ENCODE assay signal across 13 cellular contexts in the genomic region with DNA sequence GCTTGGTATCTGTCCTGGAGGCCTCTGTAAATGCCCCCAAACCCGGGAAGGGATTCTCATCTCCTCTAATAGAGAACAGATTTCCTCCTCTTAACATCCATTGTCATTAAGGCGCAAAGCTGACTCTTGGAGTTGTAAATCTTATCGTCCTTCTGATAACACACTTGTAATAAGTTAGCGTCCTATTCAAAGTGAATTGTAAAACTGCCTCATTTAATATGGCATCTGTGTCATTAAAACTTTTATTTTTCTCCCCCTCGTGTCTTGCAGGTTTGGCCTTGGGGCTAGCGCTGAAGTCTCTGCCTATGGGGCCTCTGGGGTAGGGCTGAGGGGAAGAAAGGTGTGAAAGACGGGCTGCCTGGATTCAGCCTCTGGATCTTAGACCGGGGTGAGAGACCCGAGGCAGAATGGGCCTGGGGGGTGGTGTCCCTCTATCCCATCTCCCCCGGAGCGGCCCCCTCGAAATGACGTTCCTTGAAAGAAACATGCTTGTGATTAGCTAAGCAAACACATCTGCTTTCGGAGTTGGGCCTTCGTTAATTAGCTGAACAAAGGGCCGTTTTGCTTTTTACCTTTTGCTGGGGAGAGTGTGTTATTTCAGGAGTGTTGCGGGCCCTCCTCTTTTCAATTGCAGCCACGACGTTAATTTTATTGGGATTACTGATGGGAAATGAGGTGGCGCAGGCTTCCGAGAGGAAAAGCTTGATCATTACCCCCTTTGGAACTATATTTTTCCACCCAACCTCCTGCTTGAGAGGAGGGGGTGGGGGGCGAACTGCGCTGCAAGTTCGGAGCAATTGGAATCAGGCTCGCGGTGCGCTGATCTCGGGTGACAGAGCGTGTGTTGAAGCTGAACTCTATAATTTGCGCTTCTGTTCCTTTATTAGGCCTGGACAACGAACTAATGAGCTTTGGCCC. TPM values are rescaled to one million over a fixed set of nuclear protein-coding genes. Genes with fewer than 3 reads are reported as not detected.
A peak's percentile ranks its signal among the peaks of the same experiment; 100 is the strongest.
DNase-seq lines count a peak whose midpoint lies in the region; ATAC-seq, FAIRE-seq and TF ChIP-seq lines count a peak whose summit lies in the region.
"Had no signal": no experiment of that assay in that cellular context is flagged by ENCODE, and none has a peak within 500 bp of the region (broad histone marks: within the 10 kb centered on the region; RNA-seq: fewer than 3 reads in every experiment).

No MANE protein-coding gene starts in this region.

- peaks cover 8% of the 10 kb centered on the region for H3K27me3 Mint-ChIP-seq in HFFc6 (ENCODE audit: insufficient read depth)

- WGBS in small intestine, 3 donors = 5 to 25% (median 17%) methylated on average over 31 of the region's 31 CpGs

- no peak for TF ChIP-seq POLR2A in GM12892 (IDR thresholded peaks at IDR 0.05; ENCODE audit: low read depth, low read length)

- no peaks in the 10 kb centered on the region for H3K36me3 ChIP-seq in small intestine (ENCODE audit: control insufficient read depth in 2 of 2, insufficient read depth in 2 of 2, low read length in 2 of 2)

- H3K36me3 Mint-ChIP-seq in HFFc6 (ENCODE audit: low read depth) = peaks cover 73% of the 10 kb centered on the region

- no peaks in the 10 kb centered on the region for H3K9me3 ChIP-seq in small intestine (ENCODE audit: control insufficient read depth, low read depth)

- FAIRE-seq in small intestine (lab: Jason Lieb, UNC) (no peak), GM12892 (lab: Jason Lieb, UNC) (no peak)
- FAIRE-seq: D721Med had no signal

- ATAC-seq in left lobe of liver (no peak), GM18498 (IDR thresholded peaks at IDR 0.05; ENCODE audit: unreplicated experiment) (no peak), HG03045 (IDR thresholded peaks at IDR 0.05; ENCODE audit: unreplicated experiment) (no peak)

- H3K27me3 ChIP-seq in small intestine (ENCODE audit: control insufficient read depth in 2 of 2, insufficient read depth in 2 of 2, low read length in 2 of 2) = peaks cover 0 to 8% of the 10 kb centered on the region in 2 donors

- H3K4me3 ChIP-seq in choroid plexus epithelial cell (ENCODE audit: low read depth, low read length) = peak overlapping the region; percentile 94
- peak overlapping the region in 1 of 2 donors; percentile 9 for H3K4me3 ChIP-seq in small intestine (ENCODE audit: low read depth in 1 of 2, low read length in 2 of 2)

- peak overlapping the region in 1 of 2 donors; percentile 68 for H3K27ac ChIP-seq in small intestine (ENCODE audit: low read depth in 1 of 2, low read length in 1 of 2)

- peak overlapping the region; percentile 95 for H3K27ac Mint-ChIP-seq in HFFc6

- peak overlapping the region; percentile 94; the same call in 1 of the 2 replicates for H3K4me3 Mint-ChIP-seq in HFFc6

- TF ChIP-seq CTCF in HFFc6 (IDR thresholded peaks at IDR 0.05) = no peak
- no peak for TF ChIP-seq CTCF in choroid plexus epithelial cell (conservative IDR thresholded peaks at IDR 0.05; ENCODE audit: low read depth, low read length)

- DNase-seq in HFFc6 (no peak), choroid plexus epithelial cell (ENCODE audit: low read depth) (peak; percentile 55), left lobe of liver (ENCODE audit: low spot score) (peak; percentile 41), small intestine (peak; percentile 59), NCI-H2107 treated with DMSO at 0.1 percent for 48 hours (lab: John Stamatoyannopoulos, UW; ENCODE audit: unreplicated experiment) (no peak), GM12892 (ENCODE audit: insufficient read length) (no peak)
- DNase-seq: activated gamma-delta T cell treated with Interleukin-2 at 50 U/mL for 16 hours, foreskin fibroblast, naive B cell, T1000 had no signal

- H3K4me1 Mint-ChIP-seq in HFFc6 (ENCODE audit: low read depth) = peaks cover 93% of the 10 kb centered on the region

- H3K4me1 ChIP-seq in small intestine (ENCODE audit: control insufficient read depth in 2 of 2, insufficient read depth in 1 of 2, low read depth in 1 of 2, low read length in 1 of 2) = peaks cover 6 to 8% of the 10 kb centered on the region in 2 donors

- no peaks in the 10 kb centered on the region for H3K9me3 Mint-ChIP-seq in HFFc6

RNA-seq across cellular contexts. Expression of gene NR2F2, which starts 12.4 kb away (rescaled TPM):
- total RNA-seq in HFFc6 (2021; fragmentation: NEBNext Ultra II Directional; extraction: Animal tissue kit (Norgen Biotek cat#: 25700)) = 100 to 1,000 TPM; 120 to 168 (median 142) TPM
- 37.0 TPM for total RNA-seq in left lobe of liver
- polyA plus RNA-seq in small intestine = 10 to 100 TPM in 1 of 3 donors, 1 to 10 TPM in 2; 3.6 to 26.3 (median 4.9) TPM
- 0.70 TPM for polyA plus RNA-seq in GM12892 (2012; ENCODE audit: missing spikeins)

Comparison
In these comparisons a context has a peak if more than half of its experiments do, and no peak if none do; other contexts are left out.
1. DNase-seq: peak in choroid plexus epithelial cell (single experiment), left lobe of liver (single experiment) and small intestine (single experiment); none in HFFc6 (single experiment), NCI-H2107 treated with DMSO at 0.1 percent for 48 hours (single experiment) and GM12892 (single experiment).